2 cellular contexts compared by ENCODE assay signal in genomic region chr11:120400564-120401364, GRCh38.
TF ChIP-seq lines count a peak whose summit lies in the region.

No MANE protein-coding gene starts in this region.

TF ChIP-seq in K562, 482 proteins besides CTCF, POLR2A, EP300 and RAD21 (continued from another document and continues in another):
- TF ChIP-seq PBX2 (CRISPR knock-in tag; IDR thresholded peaks at IDR 0.05; ENCODE audit: low read depth) (no peak), PBX2 (tag; conservative IDR thresholded peaks at IDR 0.05; ENCODE audit: low read depth) (peak; percentile 83), NFE2 (IDR thresholded peaks at IDR 0.05; ENCODE audit: low read depth) (peak; percentile 62), MXI1 (IDR thresholded peaks at IDR 0.05; ENCODE audit: low read depth, low read length) (no peak), POLR2AphosphoS2 (IDR thresholded peaks at IDR 0.05; ENCODE audit: low read length) (no peak), CEBPB (tag; IDR thresholded peaks at IDR 0.05) (peak; percentile 75), CEBPG (CRISPR knock-in tag; IDR thresholded peaks at IDR 0.05) (no peak), CEBPG (tag; conservative IDR thresholded peaks at IDR 0.05 in 1 of 2, IDR thresholded peaks at IDR 0.05 in 1 of 2) (peak; percentile 16 to 41; a peak in 2 of 4 replicates), ZNF740 (CRISPR knock-in tag; IDR thresholded peaks at IDR 0.05) (no peak), ZNF740 (tag; IDR thresholded peaks at IDR 0.05) (no peak), FOXP4 (CRISPR knock-in tag; IDR thresholded peaks at IDR 0.05; ENCODE audit: borderline replicate concordance) (no peak), RBBP5 (IDR thresholded peaks at IDR 0.05; ENCODE audit: borderline replicate concordance, insufficient read depth, low read length, poor library complexity, severe bottlenecking) (no peak), TFAP4 (CRISPR knock-in tag; IDR thresholded peaks at IDR 0.05; ENCODE audit: borderline replicate concordance) (peak; percentile 45; the same call in 1 of the 2 replicates), HNRNPL (IDR thresholded peaks at IDR 0.05; ENCODE audit: low read depth, low read length) (no peak), PKNOX1 (IDR thresholded peaks at IDR 0.05) (0 out of 2 replicates have a peak, but pooled peaks have one; percentile 3), ATF7 (IDR thresholded peaks at IDR 0.05) (peak; percentile 24; the same call in 1 of the 2 replicates), PHF20 (IDR thresholded peaks at IDR 0.05; ENCODE audit: partially characterized antibody) (no peak), ATF3 (IDR thresholded peaks at IDR 0.05) (peak; percentile 70), ATF3 (CRISPR knock-in tag; conservative IDR thresholded peaks at IDR 0.05) (no peak), GABPA (tag; conservative IDR thresholded peaks at IDR 0.05; ENCODE audit: low read depth) (no peak), MTA2 (IDR thresholded peaks at IDR 0.05; ENCODE audit: low read depth) (no peak), HNRNPUL1 (IDR thresholded peaks at IDR 0.05; ENCODE audit: low read length) (no peak), SMARCA4 (IDR thresholded peaks at IDR 0.05) (0 out of 2 replicates have a peak, but pooled peaks have one; percentile 50), SMARCE1 (IDR thresholded peaks at IDR 0.05) (peak; percentile 53)

TF ChIP-seq in HepG2, 621 proteins besides CTCF, POLR2A, EP300 and RAD21 (continued from another document and continues in another):
- TF ChIP-seq NCOR1 (IDR thresholded peaks at IDR 0.05; ENCODE audit: borderline replicate concordance, low read length) = peak; percentile 66; the same call in 1 of the 2 replicates
- peak; percentile 11; the same call in 1 of the 2 replicates for TF ChIP-seq DRAP1 (CRISPR knock-in tag; IDR thresholded peaks at IDR 0.05)
- no peak for TF ChIP-seq ZNF329 (CRISPR knock-in tag; IDR thresholded peaks at IDR 0.05; ENCODE audit: low read depth)
- no peak for TF ChIP-seq HES4 (CRISPR knock-in tag; IDR thresholded peaks at IDR 0.05; ENCODE audit: borderline replicate concordance)
- no peak for TF ChIP-seq FOXO1 (CRISPR knock-in tag; IDR thresholded peaks at IDR 0.05)
- 0 out of 2 replicates have a peak, but pooled peaks have one; percentile 29 for TF ChIP-seq HDAC2 (CRISPR knock-in tag; IDR thresholded peaks at IDR 0.05)
- no peak for TF ChIP-seq JUN (CRISPR knock-in tag; IDR thresholded peaks at IDR 0.05)
- TF ChIP-seq ZNF574 (CRISPR knock-in tag; IDR thresholded peaks at IDR 0.05) = no peak
- TF ChIP-seq ZNF317 (CRISPR knock-in tag; IDR thresholded peaks at IDR 0.05) = 0 out of 2 replicates have a peak, but pooled peaks have one; percentile 28
- TF ChIP-seq ATF5 (CRISPR knock-in tag; IDR thresholded peaks at IDR 0.05; ENCODE audit: low read depth) = no peak
- TF ChIP-seq ZNF766 (CRISPR knock-in tag; IDR thresholded peaks at IDR 0.05; ENCODE audit: borderline replicate concordance) = no peak
- TF ChIP-seq ZNF777 (CRISPR knock-in tag; IDR thresholded peaks at IDR 0.05) = no peak
- TF ChIP-seq ZNF337 (CRISPR knock-in tag; IDR thresholded peaks at IDR 0.05; ENCODE audit: borderline replicate concordance, low read depth) = no peak
- TF ChIP-seq ZBTB49 (CRISPR knock-in tag; IDR thresholded peaks at IDR 0.05; ENCODE audit: borderline replicate concordance) = no peak
- peak; percentile 87 for TF ChIP-seq CBFB (CRISPR knock-in tag; IDR thresholded peaks at IDR 0.05)
- no peak for TF ChIP-seq ZNF362 (CRISPR knock-in tag; IDR thresholded peaks at IDR 0.05; ENCODE audit: borderline replicate concordance)
- TF ChIP-seq SOX5 (CRISPR knock-in tag; IDR thresholded peaks at IDR 0.05; ENCODE audit: borderline replicate concordance) = peak; percentile 57; the same call in 1 of the 2 replicates
- no peak for TF ChIP-seq ZNF782 (CRISPR knock-in tag; IDR thresholded peaks at IDR 0.05; ENCODE audit: borderline replicate concordance)
- no peak for TF ChIP-seq ZC3H13 (CRISPR knock-in tag; IDR thresholded peaks at IDR 0.05)
- peak; percentile 86 for TF ChIP-seq HNF4A (CRISPR knock-in tag; IDR thresholded peaks at IDR 0.05)
- TF ChIP-seq MED1 (CRISPR knock-in tag; IDR thresholded peaks at IDR 0.05) = peak; percentile 58
- TF ChIP-seq XBP1 (CRISPR knock-in tag; IDR thresholded peaks at IDR 0.05) = no peak
- no peak for TF ChIP-seq HNRNPL (IDR thresholded peaks at IDR 0.05; ENCODE audit: low read depth, low read length)
- TF ChIP-seq NRL (CRISPR knock-in tag; IDR thresholded peaks at IDR 0.05; ENCODE audit: borderline replicate concordance) = no peak
- TF ChIP-seq REXO4 (CRISPR knock-in tag; IDR thresholded peaks at IDR 0.05; ENCODE audit: borderline replicate concordance) = no peak
- no peak; the same call in 2 of the 3 replicates for TF ChIP-seq MXI1 (IDR thresholded peaks at IDR 0.05; ENCODE audit: borderline replicate concordance, low read depth, low read length)
- no peak for TF ChIP-seq ZMAT5 (CRISPR knock-in tag; IDR thresholded peaks at IDR 0.05; ENCODE audit: borderline replicate concordance, low read depth)
- TF ChIP-seq WIZ (CRISPR knock-in tag; IDR thresholded peaks at IDR 0.05) = no peak
- no peak for TF ChIP-seq BRD4 (CRISPR knock-in tag; IDR thresholded peaks at IDR 0.05)
- no peak for TF ChIP-seq ZNF121 (CRISPR knock-in tag; IDR thresholded peaks at IDR 0.05)
- TF ChIP-seq MEIS2 (CRISPR knock-in tag; IDR thresholded peaks at IDR 0.05) = no peak
- TF ChIP-seq JUND (CRISPR knock-in tag; IDR thresholded peaks at IDR 0.05) = peak; percentile 50; the same call in 1 of the 2 replicates
- TF ChIP-seq PAXIP1 (CRISPR knock-in tag; conservative IDR thresholded peaks at IDR 0.05) = peak; percentile 71
- TF ChIP-seq ZNF737 (CRISPR knock-in tag; IDR thresholded peaks at IDR 0.05; ENCODE audit: borderline replicate concordance) = no peak
- TF ChIP-seq ZBTB46 (CRISPR knock-in tag; IDR thresholded peaks at IDR 0.05; ENCODE audit: borderline replicate concordance) = no peak
- no peak for TF ChIP-seq ATM (IDR thresholded peaks at IDR 0.05; ENCODE audit: borderline replicate concordance)
- TF ChIP-seq MAFK (conservative IDR thresholded peaks at IDR 0.05 in 1 of 2, IDR thresholded peaks at IDR 0.05 in 1 of 2; ENCODE audit: low read length in 2 of 2) = peak in 1 of 2 experiments; percentile 23; a peak in 1 of 4 replicates
- TF ChIP-seq RFXAP (CRISPR knock-in tag; IDR thresholded peaks at IDR 0.05; ENCODE audit: borderline replicate concordance) = no peak
- no peak for TF ChIP-seq TRAFD1 (CRISPR knock-in tag; IDR thresholded peaks at IDR 0.05; ENCODE audit: borderline replicate concordance)
- TF ChIP-seq CEBPG (CRISPR knock-in tag; IDR thresholded peaks at IDR 0.05) = peak; percentile 69
- TF ChIP-seq ZFX (CRISPR knock-in tag; IDR thresholded peaks at IDR 0.05; ENCODE audit: low read depth) = no peak
- TF ChIP-seq THAP11 (CRISPR knock-in tag; IDR thresholded peaks at IDR 0.05) = 0 out of 2 replicates have a peak, but pooled peaks have one; percentile 33
